9 cellular contexts compared by ENCODE assay signal in the genomic region with DNA sequence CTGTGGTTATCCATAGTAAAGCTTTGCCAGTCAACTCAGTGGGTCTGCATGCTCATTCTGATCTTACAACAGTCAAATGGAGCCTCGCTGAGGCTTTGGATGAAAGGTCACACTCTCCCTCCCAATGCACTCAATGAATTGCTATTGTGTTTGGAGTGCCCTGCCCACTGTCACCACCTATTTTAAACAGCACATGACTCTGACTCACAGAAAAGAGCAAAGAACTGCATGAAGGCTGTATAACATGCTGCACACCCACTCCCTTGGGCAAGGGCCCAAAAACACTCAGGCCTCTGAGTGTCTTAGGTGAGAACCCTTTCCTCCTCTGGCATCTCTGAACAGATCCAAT.
DNase-seq lines count a peak whose midpoint lies in the region; FAIRE-seq and TF ChIP-seq lines count a peak whose summit lies in the region.
"Had no signal": no experiment of that assay in that cellular context is flagged by ENCODE, and none has a peak within 500 bp of the region (broad histone marks: within the 10 kb centered on the region; RNA-seq: fewer than 3 reads in every experiment).

No MANE protein-coding gene starts in this region.

- H3K4me3 ChIP-seq in AG04450 (ENCODE audit: low read depth, low read length) (no peak overlapping the region), SJSA1 (no peak overlapping the region), keratinocyte (ENCODE audit: control insufficient read depth in 2 of 3, extremely low read depth in 1 of 3, insufficient read depth in 2 of 3, low read depth in 1 of 3, low read length in 3 of 3) (no peak overlapping the region), endodermal cell (ENCODE audit: low read length) (no peak overlapping the region)

- H3K36me3 ChIP-seq in SJSA1 (no peaks in the 10 kb centered on the region), keratinocyte (ENCODE audit: control insufficient read depth in 2 of 2, extremely low read depth in 1 of 2, insufficient read depth in 2 of 2, low read length in 2 of 2) (no peaks in the 10 kb centered on the region), endodermal cell (ENCODE audit: control insufficient read depth, insufficient read depth, low read length) (no peaks in the 10 kb centered on the region)

- no peaks in the 10 kb centered on the region for H3K9me1 ChIP-seq in keratinocyte (ENCODE audit: control insufficient read depth, extremely low read depth, insufficient read depth, low read length)

- H3K79me2 ChIP-seq in keratinocyte (ENCODE audit: control insufficient read depth, insufficient read depth, low read length) = no peaks in the 10 kb centered on the region
- H3K79me2 ChIP-seq: parathyroid adenoma had no signal

- CTCF ChIA-PET in AG04450 (lab: Charles Lee) = interaction anchor here (0.8 kb wide), 1 partner anchor 105 kb away, joined by 3 read pairs; no protein-coding TSS in a partner anchor

- H3K9ac ChIP-seq in keratinocyte (ENCODE audit: control insufficient read depth, extremely low read depth, insufficient read depth, low read length) = no peak overlapping the region
- H3K9ac ChIP-seq in endodermal cell (ENCODE audit: extremely low read depth, low read length, poor library complexity, severe bottlenecking) = no peak overlapping the region
- H3K9ac ChIP-seq: parathyroid adenoma had no signal

- no peak overlapping the region for H3K4me2 ChIP-seq in keratinocyte (ENCODE audit: control insufficient read depth, extremely low read depth, insufficient read depth, low read depth, low read length)

- H2AFZ ChIP-seq in keratinocyte (ENCODE audit: control insufficient read depth, low read length) = no peak overlapping the region
- H2AFZ ChIP-seq: parathyroid adenoma had no signal

- H3K9me3 Mint-ChIP-seq in endodermal cell = no peaks in the 10 kb centered on the region

- peaks cover 11% of the 10 kb centered on the region for H3K27me3 Mint-ChIP-seq in endodermal cell (ENCODE audit: insufficient read depth)

- no peaks in the 10 kb centered on the region for H4K20me1 ChIP-seq in keratinocyte (ENCODE audit: control insufficient read depth, extremely low read depth, insufficient read depth, low read length)

- peak overlapping the region; percentile 73 for H3K27ac ChIP-seq in AG04450 (ENCODE audit: low read depth, low read length)
- H3K27ac ChIP-seq in SJSA1 = peak overlapping the region; percentile 3; the same call in 1 of the 2 replicates
- no peak overlapping the region for H3K27ac ChIP-seq in keratinocyte (ENCODE audit: control insufficient read depth, insufficient read depth, low read length)
- H3K27ac ChIP-seq in endodermal cell (ENCODE audit: low read depth, low read length) = no peak overlapping the region
- H3K27ac ChIP-seq: parathyroid adenoma had no signal

- H3K4me1 ChIP-seq in SJSA1 (replicated peaks) (peaks cover 48% of the 10 kb centered on the region), keratinocyte (ENCODE audit: control insufficient read depth, extremely low read depth, insufficient read depth, low read length) (peaks cover 23% of the 10 kb centered on the region), endodermal cell (ENCODE audit: control insufficient read depth, insufficient read depth, low read length) (peaks cover 8% of the 10 kb centered on the region)
- H3K4me1 ChIP-seq: parathyroid adenoma had no signal

- DNase-seq in AG04450 (ENCODE audit: low read depth, low spot score) = no peak
- DNase-seq in H4 (ENCODE audit: low spot score) = peak; percentile 83
- DNase-seq in SJSA1 (ENCODE audit: low read depth in 1 of 2, low spot score in 2 of 2) = peak; percentile 60 to 72
- peak; percentile 38 for DNase-seq in keratinocyte (ENCODE audit: low read depth, low spot score)
- no peak for DNase-seq in ecto neural progenitor cell (ENCODE audit: low spot score)
- no peak for DNase-seq in stimulated activated naive CD4-positive, alpha-beta T cell (lab: John Stamatoyannopoulos, UW)
- DNase-seq in endodermal cell = no peak
- no peak for DNase-seq in stimulated activated CD4-positive, alpha-beta T cell treated with anti-CD3 and anti-CD28 coated beads, Interleukin-2, amount 100 ng/mL, for 24 hours

- TF ChIP-seq CTCF in AG04450 (IDR thresholded peaks at IDR 0.05; ENCODE audit: low read depth, low read length) (no peak), keratinocyte (optimal IDR thresholded peaks at IDR 0.05 in 1 of 3, IDR thresholded peaks at IDR 0.05 in 1 of 3, conservative IDR thresholded peaks at IDR 0.05 in 1 of 3; ENCODE audit: extremely low read depth in 1 of 3, insufficient read depth in 2 of 3, low read length in 3 of 3) (no peak), endodermal cell (conservative IDR thresholded peaks at IDR 0.05) (no peak)

- H3K9me3 ChIP-seq in AG04450 (ENCODE audit: control insufficient read depth, insufficient read depth, low read length) (no peaks in the 10 kb centered on the region), SJSA1 (replicated peaks) (no peaks in the 10 kb centered on the region), keratinocyte (ENCODE audit: control insufficient read depth, low read depth, low read length) (no peaks in the 10 kb centered on the region), endodermal cell (ENCODE audit: control insufficient read depth, low read length) (no peaks in the 10 kb centered on the region)

- 67 to 71% methylated on average over 1 of the region's 1 CpG for WGBS in endodermal cell (ENCODE audit: insufficient coverage in 1 of 2, insufficient read length in 1 of 2), 2 experiments

- POLR2A ChIA-PET in AG04450 (lab: Yijun Ruan, JAX) = interaction anchor here (1.2 to 1.3 kb wide), 3 partner anchors 16 to 128 kb away, joined by 3 read pairs; no protein-coding TSS in a partner anchor

- H3K4me3 Mint-ChIP-seq in endodermal cell = no peak overlapping the region

- dilution Hi-C loops in keratinocyte (cut with MboI; ENCODE audit: extremely low pct_ligation_motif_present, low sequenced_read_pairs) = no loop called here

- H3K36me3 Mint-ChIP-seq in endodermal cell (ENCODE audit: low read depth) = no peaks in the 10 kb centered on the region

- no peaks in the 10 kb centered on the region for H3K27me3 ChIP-seq in AG04450 (ENCODE audit: control insufficient read depth, insufficient read depth, low read length)
- H3K27me3 ChIP-seq in SJSA1 (replicated peaks) = no peaks in the 10 kb centered on the region
- no peaks in the 10 kb centered on the region for H3K27me3 ChIP-seq in keratinocyte (ENCODE audit: control insufficient read depth, extremely low read depth, insufficient read depth, low read length)
- H3K27me3 ChIP-seq in endodermal cell (ENCODE audit: control insufficient read depth, insufficient read depth, low read length, poor library complexity, severe bottlenecking) = no peaks in the 10 kb centered on the region

- peak; percentile 17 for FAIRE-seq in keratinocyte (lab: Jason Lieb, UNC)

- H3K4me1 Mint-ChIP-seq in endodermal cell = peaks cover 17% of the 10 kb centered on the region

- no peak overlapping the region for H3K27ac Mint-ChIP-seq in endodermal cell

Comparison
In these comparisons a context has a peak if more than half of its experiments do, and no peak if none do; other contexts are left out.
1. DNase-seq: peak in H4 (single experiment), SJSA1 (2 of 2) and keratinocyte (single experiment); none in AG04450 (single experiment), ecto neural progenitor cell (single experiment), stimulated activated naive CD4-positive, alpha-beta T cell (0 of 6), endodermal cell (single experiment) and stimulated activated CD4-positive, alpha-beta T cell treated with anti-CD3 and anti-CD28 coated beads, Interleukin-2, amount 100 ng/mL, for 24 hours (0 of 2).
2. H3K27ac ChIP-seq: peak in AG04450 (single experiment) and SJSA1 (single experiment); none in keratinocyte (single experiment) and endodermal cell (single experiment).